In the genomic region with DNA sequence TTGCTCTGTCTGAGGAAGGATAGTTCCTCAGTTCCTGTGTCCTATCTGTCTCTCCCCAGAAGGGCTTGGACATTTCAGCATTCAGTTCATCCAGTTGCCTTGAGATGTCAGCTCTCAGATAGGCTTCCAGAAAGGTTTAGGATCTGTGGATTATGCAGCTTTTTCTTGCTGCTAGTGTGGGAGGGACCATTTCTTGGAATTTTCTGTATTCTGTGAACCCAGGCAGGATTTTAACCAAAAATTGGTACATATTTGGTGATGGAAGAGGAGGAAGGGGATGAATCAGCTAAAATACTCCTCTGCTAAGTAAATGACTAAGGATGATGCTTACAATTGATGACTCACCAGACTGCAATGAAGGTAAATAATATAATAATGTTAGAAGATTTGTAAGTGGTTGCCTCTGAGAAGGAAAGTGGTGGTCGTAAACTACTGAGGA, we compare ENCODE assay signal across 14 cellular contexts. TPM values are rescaled to one million over a fixed set of nuclear protein-coding genes. Genes with fewer than 3 reads are reported as not detected.
DNase-seq lines count a peak whose midpoint lies in the region; ATAC-seq and TF ChIP-seq lines count a peak whose summit lies in the region.
"Had no signal": no experiment of that assay in that cellular context is flagged by ENCODE, and none has a peak within 500 bp of the region (broad histone marks: within the 10 kb centered on the region; RNA-seq: fewer than 3 reads in every experiment).

No MANE protein-coding gene starts in this region.

- H3K27me3 ChIP-seq in BJ (ENCODE audit: control insufficient read depth, insufficient read depth, low read length) (no peaks in the 10 kb centered on the region), HUES48 (ENCODE audit: control insufficient read depth, insufficient read depth, low read length) (no peaks in the 10 kb centered on the region), brain microvascular endothelial cell (replicated peaks) (no peaks in the 10 kb centered on the region), lung (ENCODE audit: control insufficient read depth, insufficient read depth) (no peaks in the 10 kb centered on the region)

- in situ Hi-C loops in brain microvascular endothelial cell (cut with HindIII; ENCODE audit: low pct_ligation_motif_present, low sequenced_read_pairs), result no loop called here

- H3K36me3 ChIP-seq in BJ (ENCODE audit: control insufficient read depth, insufficient read depth, low read length) (no peaks in the 10 kb centered on the region), HUES48 (ENCODE audit: control insufficient read depth, insufficient read depth, low read length) (no peaks in the 10 kb centered on the region), brain microvascular endothelial cell (replicated peaks) (no peaks in the 10 kb centered on the region), lung (ENCODE audit: control insufficient read depth in 2 of 2, insufficient read depth in 2 of 2, low read length in 2 of 2) (no peaks in the 10 kb centered on the region)
- H3K36me3 ChIP-seq: lower lobe of right lung had no signal

- POLR2A ChIA-PET in BJ (lab: Charles Lee), result no interaction called here

- H3K4me3 ChIP-seq in BJ (ENCODE audit: low read depth, low read length), result no peak overlapping the region
- H3K4me3 ChIP-seq in HUES48 (ENCODE audit: low read depth, low read length), result no peak overlapping the region
- no peak overlapping the region for H3K4me3 ChIP-seq in brain microvascular endothelial cell (ENCODE audit: low read depth, low read length)
- H3K4me3 ChIP-seq in lung, result no peak overlapping the region
- H3K4me3 ChIP-seq: lower lobe of right lung, skin epidermis had no signal

- no peaks in the 10 kb centered on the region for H3K9me3 ChIP-seq in HUES48 (ENCODE audit: control insufficient read depth, insufficient read depth, low read length)
- no peaks in the 10 kb centered on the region for H3K9me3 ChIP-seq in lung (ENCODE audit: control insufficient read depth in 2 of 2, insufficient read depth in 1 of 2, low read length in 1 of 2)
- H3K9me3 ChIP-seq: lower lobe of right lung had no signal

- H3K27ac ChIP-seq in HUES48 (ENCODE audit: low read depth, low read length) (peak overlapping the region; percentile 45), brain microvascular endothelial cell (peak overlapping the region; percentile 98), lung (ENCODE audit: low read depth in 1 of 2, low read length in 1 of 2) (no peak overlapping the region)
- H3K27ac ChIP-seq: lower lobe of right lung had no signal

- CTCF ChIA-PET in BJ (lab: Yijun Ruan, JAX), result no interaction called here

- DNase-seq in BJ (ENCODE audit: low read depth) (peak; percentile 89), brain microvascular endothelial cell (peak; percentile 75), lung (ENCODE audit: low spot score) (no peak), NCI-H526 treated with DMSO at 0.1 percent for 48 hours (lab: John Stamatoyannopoulos, UW) (no peak), NCI-H1436 treated with DMSO at 0.1 percent for 48 hours (lab: John Stamatoyannopoulos, UW) (no peak), pons (ENCODE audit: low spot score) (no peak)
- no peak for DNase-seq in activated effector memory CD4-positive, alpha-beta T cell treated with anti-CD3 and anti-CD28 coated beads, Interleukin-2, amount 50 U/mL, for 16 hours
- DNase-seq: activated CD4-positive, alpha-beta T cell treated with anti-CD3 and anti-CD28 coated beads, Interleukin-2, amount 10 ng/mL, durations not matched to agents 24 days and 14 days; DMS79; lower lobe of right lung; NCI-H1930; SHP77 treated with DMSO at 0.1 percent for 48 hours had no signal

- 56 to 84% methylated on average over 1 of the region's 1 CpG for WGBS in lung, 2 donors

- H3K4me1 ChIP-seq in HUES48 (ENCODE audit: control insufficient read depth, insufficient read depth, low read length), result peaks cover 22% of the 10 kb centered on the region; the same call in 1 of the 2 replicates
- H3K4me1 ChIP-seq in lung (ENCODE audit: control insufficient read depth in 2 of 2, insufficient read depth in 2 of 2, low read length in 2 of 2), result no peaks in the 10 kb centered on the region
- H3K4me1 ChIP-seq: lower lobe of right lung had no signal

- peak; percentile 53 for ATAC-seq in lung (ENCODE audit: insufficient read depth, low FRiP score)

- TF ChIP-seq CTCF in BJ (IDR thresholded peaks at IDR 0.05; ENCODE audit: insufficient read depth, low read depth, low read length) (no peak), brain microvascular endothelial cell (IDR thresholded peaks at IDR 0.05; ENCODE audit: low read depth, low read length, missing control alignments) (no peak), lung (IDR thresholded peaks at IDR 0.05; ENCODE audit: control extremely low read depth, extremely low read depth) (no peak)

- H3K9ac ChIP-seq in HUES48 (ENCODE audit: low read depth, low read length), result no peak overlapping the region

RNA-seq across cellular contexts. Expression of gene DOCK10, which starts 58.6 kb away (rescaled TPM):
- polyA plus RNA-seq in BJ (2011; rRNA removed), result 62.7 and 71.0 TPM in 2 replicates
- 76.6 and 96.1 TPM in 2 replicates for polyA minus RNA-seq in BJ (2011; rRNA and poly(A)+ RNA removed)
- total RNA-seq in lung, result 10 to 100 TPM; 28.1 to 39.8 TPM
- polyA plus RNA-seq in lung, result 1 to 10 TPM; 3.1 to 7.8 TPM

Comparison
In these comparisons a context has a peak if more than half of its experiments do, and no peak if none do; other contexts are left out.
1. DNase-seq: peak in BJ (single experiment) and brain microvascular endothelial cell (single experiment); none in lung (single experiment), NCI-H526 treated with DMSO at 0.1 percent for 48 hours (single experiment), activated effector memory CD4-positive, alpha-beta T cell treated with anti-CD3 and anti-CD28 coated beads, Interleukin-2, amount 50 U/mL, for 16 hours (single experiment), NCI-H1436 treated with DMSO at 0.1 percent for 48 hours (single experiment) and pons (single experiment).
2. H3K27ac ChIP-seq: peak in HUES48 (single experiment) and brain microvascular endothelial cell (single experiment); none in lung (0 of 2).